Comparison of ENCODE assay signal across 8 cellular contexts in the genomic region with DNA sequence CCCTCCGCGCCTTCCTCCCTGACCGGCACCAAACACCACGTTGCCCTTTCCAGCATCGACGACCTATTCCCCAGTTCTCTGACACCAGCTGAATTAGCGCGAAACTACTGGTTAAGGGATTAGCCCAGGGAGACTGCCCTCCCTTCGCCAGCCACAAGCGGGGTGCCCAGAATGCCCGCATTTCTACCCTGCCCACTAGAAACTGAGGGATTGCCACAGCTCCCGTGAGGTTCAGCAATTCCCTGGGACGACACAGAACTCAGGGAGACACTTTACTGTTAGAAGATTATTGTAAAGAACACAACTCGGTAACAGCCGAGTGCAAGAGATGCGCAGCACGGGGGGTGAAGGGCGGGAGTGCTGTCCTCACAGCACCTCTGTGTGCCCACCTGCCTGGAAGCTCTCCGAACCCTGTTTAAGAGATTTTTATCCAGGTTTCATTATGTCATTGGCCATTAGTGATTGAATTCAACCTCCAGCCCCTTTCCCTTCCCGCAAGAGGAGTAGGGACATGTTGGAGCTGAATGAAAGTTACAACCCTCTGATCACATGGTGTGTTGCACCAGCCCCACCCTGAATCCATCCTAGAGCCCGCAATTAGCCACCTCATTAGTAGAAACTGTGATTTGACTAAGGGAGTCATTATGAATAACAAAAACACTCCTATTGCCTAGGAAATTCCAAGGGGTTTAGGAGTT. TPM values are rescaled to one million over a fixed set of nuclear protein-coding genes. Genes with fewer than 3 reads are reported as not detected.
DNase-seq lines count a peak whose midpoint lies in the region; ATAC-seq and TF ChIP-seq lines count a peak whose summit lies in the region.

No MANE protein-coding gene starts in this region.

- H3K27me3 ChIP-seq in CD4-positive, alpha-beta T cell (ENCODE audit: control insufficient read depth, insufficient read depth, low read length): no peaks in the 10 kb centered on the region

- in situ Hi-C loops in KBM-7 (cut with MboI; ENCODE audit: low pct_unique_long_range_greater_than_20kb, low sequenced_read_pairs): no loop called here

- TF ChIP-seq CTCF in CD4-positive, alpha-beta T cell (IDR thresholded peaks at IDR 0.05): no peak
- no peak for TF ChIP-seq CTCF in nephron (IDR thresholded peaks at IDR 0.05; ENCODE audit: unreplicated experiment in 3 of 3)

- peak in 1 of 10 experiments; percentile 15 for DNase-seq in CD4-positive, alpha-beta T cell
- peak; percentile 40 for DNase-seq in MV-4-11 (lab: John Stamatoyannopoulos, UW)
- no peak for DNase-seq in KBM-7
- DNase-seq in GOT3 (lab: John Stamatoyannopoulos, UW): no peak

- no peak overlapping the region for H3K27ac ChIP-seq in CD4-positive, alpha-beta T cell (ENCODE audit: low read depth, low read length)

- H3K4me3 Mint-ChIP-seq in CD4-positive, alpha-beta T cell: peak overlapping the region; percentile 89
- peak overlapping the region; percentile 79 for H3K4me3 Mint-ChIP-seq in dendritic cell treated with granulocyte-macrophage colony-stimulating factor and Interleukin-4, amounts not matched to agents 40 ng/mL and 50 ng/mL, for 4 days
- peak overlapping the region; percentile 86 to 90 (median 87) for H3K4me3 Mint-ChIP-seq in nephron

- no peaks in the 10 kb centered on the region for H3K27me3 Mint-ChIP-seq in CD4-positive, alpha-beta T cell
- H3K27me3 Mint-ChIP-seq in dendritic cell treated with granulocyte-macrophage colony-stimulating factor and Interleukin-4, amounts not matched to agents 40 ng/mL and 50 ng/mL, for 4 days: peaks cover 36% of the 10 kb centered on the region
- H3K27me3 Mint-ChIP-seq in nephron (ENCODE audit: low read depth): peaks cover 3% of the 10 kb centered on the region

- no peaks in the 10 kb centered on the region for H3K9me3 ChIP-seq in CD4-positive, alpha-beta T cell (ENCODE audit: control insufficient read depth, low read length)

- CTCF ChIA-PET in CD4-positive, alpha-beta T cell (lab: Charles Lee): interaction anchor here (0.8 to 2.2 kb wide), 5 partner anchors 11 to 92 kb away, joined by 4 to 5 read pairs (median 5); a partner anchor contains a TSS

- peak overlapping the region; percentile 59 for H3K27ac Mint-ChIP-seq in CD4-positive, alpha-beta T cell
- H3K27ac Mint-ChIP-seq in dendritic cell treated with granulocyte-macrophage colony-stimulating factor and Interleukin-4, amounts not matched to agents 40 ng/mL and 50 ng/mL, for 4 days: peak overlapping the region; percentile 91
- H3K27ac Mint-ChIP-seq in nephron: peak overlapping the region; percentile 88 to 98 (median 93)

- POLR2A ChIA-PET in CD4-positive, alpha-beta T cell (lab: Charles Lee): interaction anchor here (0.7 to 3.7 kb wide), 3 partner anchors 11 to 926 kb away, joined by 3 to 20 read pairs (median 8); a partner anchor contains a TSS

- no peaks in the 10 kb centered on the region for H3K36me3 Mint-ChIP-seq in CD4-positive, alpha-beta T cell (ENCODE audit: low read depth)
- H3K36me3 Mint-ChIP-seq in dendritic cell treated with granulocyte-macrophage colony-stimulating factor and Interleukin-4, amounts not matched to agents 40 ng/mL and 50 ng/mL, for 4 days (ENCODE audit: low read depth): no peaks in the 10 kb centered on the region
- peaks cover 10% of the 10 kb centered on the region for H3K36me3 Mint-ChIP-seq in nephron (ENCODE audit: low read depth)

- ATAC-seq in CD4-positive, alpha-beta T cell (ENCODE audit: poor library complexity): no peak
- no peak for ATAC-seq in GM18498 (IDR thresholded peaks at IDR 0.05; ENCODE audit: unreplicated experiment)
- ATAC-seq in GM18520 (IDR thresholded peaks at IDR 0.05; ENCODE audit: unreplicated experiment): no peak

- intact Hi-C loops in CD4-positive, alpha-beta T cell (cut with DNase I, micrococcal nuclease): loop anchor here in 1 of 2 experiments (1.0 to 5.0 kb wide), 4 partner anchors 24 to 486 kb away; a partner anchor contains a TSS
- intact Hi-C loops in dendritic cell treated with granulocyte-macrophage colony-stimulating factor and Interleukin-4, amounts not matched to agents 40 ng/mL and 50 ng/mL, for 4 days (cut with micrococcal nuclease): loop anchor here (5.0 kb wide), 1 partner anchor 82 kb away; a partner anchor contains a TSS

- no peaks in the 10 kb centered on the region for H3K9me3 Mint-ChIP-seq in CD4-positive, alpha-beta T cell
- H3K9me3 Mint-ChIP-seq in dendritic cell treated with granulocyte-macrophage colony-stimulating factor and Interleukin-4, amounts not matched to agents 40 ng/mL and 50 ng/mL, for 4 days: no peaks in the 10 kb centered on the region
- no peaks in the 10 kb centered on the region for H3K9me3 Mint-ChIP-seq in nephron

- peaks cover 23% of the 10 kb centered on the region for H3K4me1 Mint-ChIP-seq in CD4-positive, alpha-beta T cell (ENCODE audit: low read depth)
- peaks cover 6% of the 10 kb centered on the region for H3K4me1 Mint-ChIP-seq in dendritic cell treated with granulocyte-macrophage colony-stimulating factor and Interleukin-4, amounts not matched to agents 40 ng/mL and 50 ng/mL, for 4 days (ENCODE audit: low read depth)
- peaks cover 4% of the 10 kb centered on the region for H3K4me1 Mint-ChIP-seq in nephron

RNA-seq across cellular contexts. Expression of a gene that starts 15.8 kb away (rescaled TPM):
- not detected for total RNA-seq in CD4-positive, alpha-beta T cell

RNA-seq across cellular contexts. Expression of a gene that starts 24.2 kb away (rescaled TPM):
- 10 to 100 TPM in 1 of 2 experiments, 1 to 10 TPM in 1; 8.1 to 10.0 TPM for total RNA-seq in CD4-positive, alpha-beta T cell
